8 cellular contexts compared by ENCODE assay signal in the genomic region with DNA sequence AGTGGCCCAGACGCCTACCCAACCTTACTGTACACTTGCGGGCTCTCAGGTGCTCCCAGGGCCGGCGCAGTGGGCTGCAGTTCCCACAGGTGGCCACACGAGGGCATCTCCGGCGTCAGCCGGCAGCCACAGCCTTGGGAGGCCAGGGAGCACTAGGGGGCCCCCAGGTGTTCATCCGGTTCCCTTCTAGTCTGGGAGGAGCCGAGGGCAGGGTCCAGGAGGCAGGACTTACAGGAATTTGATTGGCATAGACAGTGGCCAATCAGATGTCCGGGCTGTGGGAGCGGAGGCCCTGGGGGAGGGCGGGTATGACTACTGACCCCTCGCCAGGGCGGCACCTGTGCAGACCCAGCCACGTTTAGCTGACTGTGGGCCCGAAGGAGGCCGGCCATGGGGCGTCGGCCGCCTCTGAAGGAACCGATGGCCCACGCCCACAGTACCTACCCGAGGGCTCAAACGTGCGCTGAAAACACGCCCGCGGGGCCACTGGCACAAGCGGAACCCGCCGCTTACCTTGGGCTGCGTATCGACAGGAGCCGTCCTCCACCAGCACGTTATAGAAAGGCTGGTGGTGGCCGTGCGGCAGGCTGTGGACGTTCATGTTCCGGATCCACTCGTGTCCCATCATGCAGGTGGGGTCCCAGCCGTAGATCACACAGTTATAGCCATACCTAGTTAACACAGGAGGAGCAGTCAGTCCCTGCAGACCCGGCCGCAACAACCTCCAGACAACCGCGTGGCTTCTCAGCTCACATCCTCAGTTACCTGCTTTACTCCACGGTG.
DNase-seq lines count a peak whose midpoint lies in the region; ATAC-seq and TF ChIP-seq lines count a peak whose summit lies in the region.

No MANE protein-coding gene starts in this region.

- H3K9me3 ChIP-seq in ES-I3 (ENCODE audit: control insufficient read depth, insufficient read depth, low read length): no peaks in the 10 kb centered on the region; the same call in 1 of the 2 replicates

- H3K27ac Mint-ChIP-seq in central memory CD8-positive, alpha-beta T cell (ENCODE audit: low read depth): no peak overlapping the region
- H3K27ac Mint-ChIP-seq in memory B cell: no peak overlapping the region

- peaks cover 24% of the 10 kb centered on the region for H3K4me1 Mint-ChIP-seq in central memory CD8-positive, alpha-beta T cell
- peaks cover 11% of the 10 kb centered on the region for H3K4me1 Mint-ChIP-seq in memory B cell

- peaks cover 64% of the 10 kb centered on the region for H3K36me3 Mint-ChIP-seq in central memory CD8-positive, alpha-beta T cell (ENCODE audit: insufficient read depth)
- H3K36me3 Mint-ChIP-seq in memory B cell: peaks cover 53% of the 10 kb centered on the region

- H3K27me3 Mint-ChIP-seq in central memory CD8-positive, alpha-beta T cell: no peaks in the 10 kb centered on the region
- H3K27me3 Mint-ChIP-seq in memory B cell: no peaks in the 10 kb centered on the region

- POLR2A ChIA-PET in HEK293T (lab: Yijun Ruan, JAX): no interaction called here

- DNase-seq in HEK293T (ENCODE audit: extremely low spot score): peak; percentile 81
- DNase-seq in NCI-H1694 treated with DMSO at 0.1 percent for 48 hours (lab: John Stamatoyannopoulos, UW): peak; percentile 32
- peak; percentile 60 to 73 for DNase-seq in central memory CD8-positive, alpha-beta T cell (ENCODE audit: low spot score in 2 of 2)
- peak; percentile 72 to 84 for DNase-seq in memory B cell (ENCODE audit: low spot score in 2 of 2)
- DNase-seq in stimulated activated CD8-positive, alpha-beta memory T cell treated with anti-CD3 and anti-CD28 coated beads, Interleukin-4, amount 100 ng/mL, for 24 hours (ENCODE audit: low read depth): peak; percentile 58
- DNase-seq in AML-193 (lab: John Stamatoyannopoulos, UW): no peak

- no peak overlapping the region for H3K4me3 Mint-ChIP-seq in central memory CD8-positive, alpha-beta T cell
- no peak overlapping the region for H3K4me3 Mint-ChIP-seq in memory B cell

- H3K9me3 Mint-ChIP-seq in central memory CD8-positive, alpha-beta T cell: no peaks in the 10 kb centered on the region
- H3K9me3 Mint-ChIP-seq in memory B cell: no peaks in the 10 kb centered on the region

- H3K36me3 ChIP-seq in ES-I3 (ENCODE audit: insufficient read depth, low read length): peaks cover 7% of the 10 kb centered on the region

- H3K9ac ChIP-seq in ES-I3 (ENCODE audit: low read depth, low read length): peak overlapping the region; percentile 7; the same call in 1 of the 2 replicates

- ATAC-seq in activated CD4-positive, CD25-positive, alpha-beta regulatory T cell treated with anti-CD3 and anti-CD28 coated beads, Interleukin-2, amount 50 U/mL, for 24 hours: peak; percentile 77 to 83
- peak; percentile 82 for ATAC-seq in central memory CD8-positive, alpha-beta T cell (replicated peaks; ENCODE audit: extremely low read depth, poor library complexity, severe bottlenecking)
- peak; percentile 70 for ATAC-seq in memory B cell (ENCODE audit: low read depth)

- peaks cover 6% of the 10 kb centered on the region for H3K4me1 ChIP-seq in ES-I3 (ENCODE audit: insufficient read depth, low read length)

- CTCF ChIA-PET in HEK293T (lab: Yijun Ruan, JAX): interaction anchor here (1.2 kb wide), 1 partner anchor 26 kb away, joined by 3 read pairs; no protein-coding TSS in a partner anchor

TF ChIP-seq in HEK293T, 16 proteins besides CTCF, POLR2A, EP300 and RAD21:
- TF ChIP-seq ARNT (IDR thresholded peaks at IDR 0.05): no peak
- TF ChIP-seq, protein P1, sequence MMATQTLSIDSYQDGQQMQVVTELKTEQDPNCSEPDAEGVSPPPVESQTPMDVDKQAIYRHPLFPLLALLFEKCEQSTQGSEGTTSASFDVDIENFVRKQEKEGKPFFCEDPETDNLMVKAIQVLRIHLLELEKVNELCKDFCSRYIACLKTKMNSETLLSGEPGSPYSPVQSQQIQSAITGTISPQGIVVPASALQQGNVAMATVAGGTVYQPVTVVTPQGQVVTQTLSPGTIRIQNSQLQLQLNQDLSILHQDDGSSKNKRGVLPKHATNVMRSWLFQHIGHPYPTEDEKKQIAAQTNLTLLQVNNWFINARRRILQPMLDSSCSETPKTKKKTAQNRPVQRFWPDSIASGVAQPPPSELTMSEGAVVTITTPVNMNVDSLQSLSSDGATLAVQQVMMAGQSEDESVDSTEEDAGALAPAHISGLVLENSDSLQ (IDR thresholded peaks at IDR 0.05): peak; percentile 97

Comparison
In these comparisons a context has a peak if more than half of its experiments do, and no peak if none do; other contexts are left out.
1. DNase-seq: peak in HEK293T (single experiment), NCI-H1694 treated with DMSO at 0.1 percent for 48 hours (single experiment), central memory CD8-positive, alpha-beta T cell (2 of 2), memory B cell (2 of 2) and stimulated activated CD8-positive, alpha-beta memory T cell treated with anti-CD3 and anti-CD28 coated beads, Interleukin-4, amount 100 ng/mL, for 24 hours (single experiment); none in AML-193 (0 of 2).
2. Peak in every context shown above with its lines, with median percentiles within 50 percentile points of each other: ATAC-seq.